ENCODE assay signal across 1 cellular context in the genomic region with DNA sequence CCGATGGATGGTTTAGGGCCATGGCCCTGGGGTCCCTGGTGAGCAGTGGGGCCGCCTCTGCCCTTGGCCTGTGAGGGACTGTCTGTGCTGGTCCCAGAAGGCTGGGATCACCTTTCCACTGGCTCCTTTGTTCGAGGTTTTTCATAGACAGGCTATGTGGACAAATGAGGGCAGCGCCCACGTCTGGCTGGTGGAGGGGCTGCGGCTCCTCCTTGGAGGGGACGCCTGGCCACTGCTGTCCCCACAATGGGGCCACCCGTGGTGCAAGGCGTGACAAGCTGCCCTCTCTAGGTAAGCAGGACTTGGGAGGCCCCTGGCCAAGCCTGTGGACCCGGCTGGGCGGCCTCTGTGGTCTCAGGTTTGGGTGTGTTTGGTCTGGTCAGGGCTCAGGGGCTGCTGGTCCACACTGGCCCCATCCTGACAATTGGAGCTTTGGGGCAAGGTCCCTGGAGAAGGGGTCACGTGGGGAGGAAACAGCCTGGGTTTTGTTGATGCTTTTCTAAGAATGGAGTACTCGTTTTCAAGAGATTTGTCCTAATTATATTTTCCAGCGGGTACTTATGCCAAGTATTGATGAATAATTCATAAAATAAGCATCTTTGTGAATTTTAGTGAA.
TF ChIP-seq lines count a peak whose summit lies in the region.

No MANE protein-coding gene starts in this region.

TF ChIP-seq in HepG2, 621 proteins besides CTCF, POLR2A, EP300 and RAD21 (continued from another document and continues in another):
- TF ChIP-seq HMG20A (CRISPR knock-in tag; IDR thresholded peaks at IDR 0.05; ENCODE audit: borderline replicate concordance) (no peak), SRSF1 (optimal IDR thresholded peaks at IDR 0.05; ENCODE audit: low read depth, low read length) (no peak), RFX1 (IDR thresholded peaks at IDR 0.05) (no peak), ZNF251 (CRISPR knock-in tag; IDR thresholded peaks at IDR 0.05) (no peak), ZNF83 (CRISPR knock-in tag; IDR thresholded peaks at IDR 0.05; ENCODE audit: borderline replicate concordance) (no peak), SIN3A (IDR thresholded peaks at IDR 0.05; ENCODE audit: borderline replicate concordance, low read depth, low read length) (0 out of 2 replicates have a peak, but pooled peaks have one; percentile 26), TMF1 (CRISPR knock-in tag; IDR thresholded peaks at IDR 0.05; ENCODE audit: low read depth) (no peak), ZNF678 (CRISPR knock-in tag; IDR thresholded peaks at IDR 0.05) (no peak), FIP1L1 (IDR thresholded peaks at IDR 0.05; ENCODE audit: borderline replicate concordance, insufficient read depth, low read depth, low read length) (no peak), ZEB1 (IDR thresholded peaks at IDR 0.05; ENCODE audit: insufficient replicate concordance, low read depth) (no peak), ZNF629 (CRISPR knock-in tag; conservative IDR thresholded peaks at IDR 0.05) (no peak), FOXA3 (CRISPR knock-in tag; IDR thresholded peaks at IDR 0.05) (peak; percentile 28; the same call in 1 of the 2 replicates), KAT8 (CRISPR knock-in tag; IDR thresholded peaks at IDR 0.05) (no peak), ZNF335 (CRISPR knock-in tag; IDR thresholded peaks at IDR 0.05) (no peak), ZBTB38 (CRISPR knock-in tag; IDR thresholded peaks at IDR 0.05) (no peak; the same call in 1 of the 2 replicates), ZNF235 (CRISPR knock-in tag; IDR thresholded peaks at IDR 0.05; ENCODE audit: borderline replicate concordance) (no peak), DNMT1 (CRISPR knock-in tag; IDR thresholded peaks at IDR 0.05) (no peak), SOX6 (IDR thresholded peaks at IDR 0.05) (no peak), SOX6 (CRISPR knock-in tag; IDR thresholded peaks at IDR 0.05) (no peak), PPARG (CRISPR knock-in tag; conservative IDR thresholded peaks at IDR 0.05) (0 out of 2 replicates have a peak, but pooled peaks have one; percentile 27), HOXA7 (CRISPR knock-in tag; IDR thresholded peaks at IDR 0.05) (no peak), KDM2A (CRISPR knock-in tag; IDR thresholded peaks at IDR 0.05; ENCODE audit: borderline replicate concordance, low read depth) (peak; percentile 37; the same call in 1 of the 2 replicates), KLF15 (CRISPR knock-in tag; IDR thresholded peaks at IDR 0.05; ENCODE audit: borderline replicate concordance) (no peak), KLF16 (CRISPR knock-in tag; IDR thresholded peaks at IDR 0.05) (no peak), ZNF775 (CRISPR knock-in tag; IDR thresholded peaks at IDR 0.05; ENCODE audit: borderline replicate concordance) (no peak), BCL6 (CRISPR knock-in tag; IDR thresholded peaks at IDR 0.05) (peak; percentile 67), GATAD2A (CRISPR knock-in tag; IDR thresholded peaks at IDR 0.05) (peak; percentile 35; the same call in 1 of the 2 replicates), ZNF672 (CRISPR knock-in tag; IDR thresholded peaks at IDR 0.05) (no peak)
- TF ChIP-seq, protein P1, sequence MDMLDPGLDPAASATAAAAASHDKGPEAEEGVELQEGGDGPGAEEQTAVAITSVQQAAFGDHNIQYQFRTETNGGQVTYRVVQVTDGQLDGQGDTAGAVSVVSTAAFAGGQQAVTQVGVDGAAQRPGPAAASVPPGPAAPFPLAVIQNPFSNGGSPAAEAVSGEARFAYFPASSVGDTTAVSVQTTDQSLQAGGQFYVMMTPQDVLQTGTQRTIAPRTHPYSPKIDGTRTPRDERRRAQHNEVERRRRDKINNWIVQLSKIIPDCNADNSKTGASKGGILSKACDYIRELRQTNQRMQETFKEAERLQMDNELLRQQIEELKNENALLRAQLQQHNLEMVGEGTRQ (IDR thresholded peaks at IDR 0.05; ENCODE audit: low read depth, low read length), result 0 out of 2 replicates have a peak, but pooled peaks have one; percentile 3
- TF ChIP-seq, protein P1 (CRISPR knock-in tag; IDR thresholded peaks at IDR 0.05; ENCODE audit: borderline replicate concordance), result no peak; the same call in 1 of the 2 replicates
- TF ChIP-seq, protein P2, sequence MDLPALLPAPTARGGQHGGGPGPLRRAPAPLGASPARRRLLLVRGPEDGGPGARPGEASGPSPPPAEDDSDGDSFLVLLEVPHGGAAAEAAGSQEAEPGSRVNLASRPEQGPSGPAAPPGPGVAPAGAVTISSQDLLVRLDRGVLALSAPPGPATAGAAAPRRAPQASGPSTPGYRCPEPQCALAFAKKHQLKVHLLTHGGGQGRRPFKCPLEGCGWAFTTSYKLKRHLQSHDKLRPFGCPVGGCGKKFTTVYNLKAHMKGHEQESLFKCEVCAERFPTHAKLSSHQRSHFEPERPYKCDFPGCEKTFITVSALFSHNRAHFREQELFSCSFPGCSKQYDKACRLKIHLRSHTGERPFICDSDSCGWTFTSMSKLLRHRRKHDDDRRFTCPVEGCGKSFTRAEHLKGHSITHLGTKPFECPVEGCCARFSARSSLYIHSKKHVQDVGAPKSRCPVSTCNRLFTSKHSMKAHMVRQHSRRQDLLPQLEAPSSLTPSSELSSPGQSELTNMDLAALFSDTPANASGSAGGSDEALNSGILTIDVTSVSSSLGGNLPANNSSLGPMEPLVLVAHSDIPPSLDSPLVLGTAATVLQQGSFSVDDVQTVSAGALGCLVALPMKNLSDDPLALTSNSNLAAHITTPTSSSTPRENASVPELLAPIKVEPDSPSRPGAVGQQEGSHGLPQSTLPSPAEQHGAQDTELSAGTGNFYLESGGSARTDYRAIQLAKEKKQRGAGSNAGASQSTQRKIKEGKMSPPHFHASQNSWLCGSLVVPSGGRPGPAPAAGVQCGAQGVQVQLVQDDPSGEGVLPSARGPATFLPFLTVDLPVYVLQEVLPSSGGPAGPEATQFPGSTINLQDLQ (CRISPR knock-in tag; IDR thresholded peaks at IDR 0.05), result no peak
- TF ChIP-seq, protein P3, sequence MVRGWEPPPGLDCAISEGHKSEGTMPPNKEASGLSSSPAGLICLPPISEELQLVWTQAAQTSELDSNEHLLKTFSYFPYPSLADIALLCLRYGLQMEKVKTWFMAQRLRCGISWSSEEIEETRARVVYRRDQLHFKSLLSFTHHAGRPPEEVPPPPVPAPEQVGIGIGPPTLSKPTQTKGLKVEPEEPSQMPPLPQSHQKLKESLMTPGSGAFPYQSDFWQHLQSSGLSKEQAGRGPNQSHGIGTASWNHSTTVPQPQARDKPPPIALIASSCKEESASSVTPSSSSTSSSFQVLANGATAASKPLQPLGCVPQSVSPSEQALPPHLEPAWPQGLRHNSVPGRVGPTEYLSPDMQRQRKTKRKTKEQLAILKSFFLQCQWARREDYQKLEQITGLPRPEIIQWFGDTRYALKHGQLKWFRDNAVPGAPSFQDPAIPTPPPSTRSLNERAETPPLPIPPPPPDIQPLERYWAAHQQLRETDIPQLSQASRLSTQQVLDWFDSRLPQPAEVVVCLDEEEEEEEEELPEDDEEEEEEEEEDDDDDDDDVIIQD (CRISPR knock-in tag; IDR thresholded peaks at IDR 0.05; ENCODE audit: low read depth), result no peak
- TF ChIP-seq, protein P4, sequence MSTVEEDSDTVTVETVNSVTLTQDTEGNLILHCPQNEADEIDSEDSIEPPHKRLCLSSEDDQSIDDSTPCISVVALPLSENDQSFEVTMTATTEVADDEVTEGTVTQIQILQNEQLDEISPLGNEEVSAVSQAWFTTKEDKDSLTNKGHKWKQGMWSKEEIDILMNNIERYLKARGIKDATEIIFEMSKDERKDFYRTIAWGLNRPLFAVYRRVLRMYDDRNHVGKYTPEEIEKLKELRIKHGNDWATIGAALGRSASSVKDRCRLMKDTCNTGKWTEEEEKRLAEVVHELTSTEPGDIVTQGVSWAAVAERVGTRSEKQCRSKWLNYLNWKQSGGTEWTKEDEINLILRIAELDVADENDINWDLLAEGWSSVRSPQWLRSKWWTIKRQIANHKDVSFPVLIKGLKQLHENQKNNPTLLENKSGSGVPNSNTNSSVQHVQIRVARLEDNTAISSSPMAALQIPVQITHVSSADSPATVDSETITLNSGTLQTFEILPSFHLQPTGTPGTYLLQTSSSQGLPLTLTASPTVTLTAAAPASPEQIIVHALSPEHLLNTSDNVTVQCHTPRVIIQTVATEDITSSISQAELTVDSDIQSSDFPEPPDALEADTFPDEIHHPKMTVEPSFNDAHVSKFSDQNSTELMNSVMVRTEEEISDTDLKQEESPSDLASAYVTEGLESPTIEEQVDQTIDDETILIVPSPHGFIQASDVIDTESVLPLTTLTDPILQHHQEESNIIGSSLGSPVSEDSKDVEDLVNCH (CRISPR knock-in tag; IDR thresholded peaks at IDR 0.05), result no peak
- TF ChIP-seq, protein P5, sequence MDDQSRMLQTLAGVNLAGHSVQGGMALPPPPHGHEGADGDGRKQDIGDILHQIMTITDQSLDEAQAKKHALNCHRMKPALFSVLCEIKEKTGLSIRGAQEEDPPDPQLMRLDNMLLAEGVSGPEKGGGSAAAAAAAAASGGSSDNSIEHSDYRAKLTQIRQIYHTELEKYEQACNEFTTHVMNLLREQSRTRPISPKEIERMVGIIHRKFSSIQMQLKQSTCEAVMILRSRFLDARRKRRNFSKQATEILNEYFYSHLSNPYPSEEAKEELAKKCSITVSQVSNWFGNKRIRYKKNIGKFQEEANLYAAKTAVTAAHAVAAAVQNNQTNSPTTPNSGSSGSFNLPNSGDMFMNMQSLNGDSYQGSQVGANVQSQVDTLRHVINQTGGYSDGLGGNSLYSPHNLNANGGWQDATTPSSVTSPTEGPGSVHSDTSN (CRISPR knock-in tag; IDR thresholded peaks at IDR 0.05; ENCODE audit: borderline replicate concordance), result no peak
- TF ChIP-seq, protein P6, sequence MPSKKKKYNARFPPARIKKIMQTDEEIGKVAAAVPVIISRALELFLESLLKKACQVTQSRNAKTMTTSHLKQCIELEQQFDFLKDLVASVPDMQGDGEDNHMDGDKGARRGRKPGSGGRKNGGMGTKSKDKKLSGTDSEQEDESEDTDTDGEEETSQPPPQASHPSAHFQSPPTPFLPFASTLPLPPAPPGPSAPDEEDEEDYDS (CRISPR knock-in tag; IDR thresholded peaks at IDR 0.05), result peak; percentile 29; the same call in 1 of the 2 replicates
- TF ChIP-seq, protein P7, sequence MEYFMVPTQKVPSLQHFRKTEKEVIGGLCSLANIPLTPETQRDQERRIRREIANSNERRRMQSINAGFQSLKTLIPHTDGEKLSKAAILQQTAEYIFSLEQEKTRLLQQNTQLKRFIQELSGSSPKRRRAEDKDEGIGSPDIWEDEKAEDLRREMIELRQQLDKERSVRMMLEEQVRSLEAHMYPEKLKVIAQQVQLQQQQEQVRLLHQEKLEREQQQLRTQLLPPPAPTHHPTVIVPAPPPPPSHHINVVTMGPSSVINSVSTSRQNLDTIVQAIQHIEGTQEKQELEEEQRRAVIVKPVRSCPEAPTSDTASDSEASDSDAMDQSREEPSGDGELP (IDR thresholded peaks at IDR 0.05; ENCODE audit: borderline replicate concordance, low read depth), result no peak
- TF ChIP-seq, protein P8, sequence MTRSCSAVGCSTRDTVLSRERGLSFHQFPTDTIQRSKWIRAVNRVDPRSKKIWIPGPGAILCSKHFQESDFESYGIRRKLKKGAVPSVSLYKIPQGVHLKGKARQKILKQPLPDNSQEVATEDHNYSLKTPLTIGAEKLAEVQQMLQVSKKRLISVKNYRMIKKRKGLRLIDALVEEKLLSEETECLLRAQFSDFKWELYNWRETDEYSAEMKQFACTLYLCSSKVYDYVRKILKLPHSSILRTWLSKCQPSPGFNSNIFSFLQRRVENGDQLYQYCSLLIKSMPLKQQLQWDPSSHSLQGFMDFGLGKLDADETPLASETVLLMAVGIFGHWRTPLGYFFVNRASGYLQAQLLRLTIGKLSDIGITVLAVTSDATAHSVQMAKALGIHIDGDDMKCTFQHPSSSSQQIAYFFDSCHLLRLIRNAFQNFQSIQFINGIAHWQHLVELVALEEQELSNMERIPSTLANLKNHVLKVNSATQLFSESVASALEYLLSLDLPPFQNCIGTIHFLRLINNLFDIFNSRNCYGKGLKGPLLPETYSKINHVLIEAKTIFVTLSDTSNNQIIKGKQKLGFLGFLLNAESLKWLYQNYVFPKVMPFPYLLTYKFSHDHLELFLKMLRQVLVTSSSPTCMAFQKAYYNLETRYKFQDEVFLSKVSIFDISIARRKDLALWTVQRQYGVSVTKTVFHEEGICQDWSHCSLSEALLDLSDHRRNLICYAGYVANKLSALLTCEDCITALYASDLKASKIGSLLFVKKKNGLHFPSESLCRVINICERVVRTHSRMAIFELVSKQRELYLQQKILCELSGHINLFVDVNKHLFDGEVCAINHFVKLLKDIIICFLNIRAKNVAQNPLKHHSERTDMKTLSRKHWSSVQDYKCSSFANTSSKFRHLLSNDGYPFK (CRISPR knock-in tag; IDR thresholded peaks at IDR 0.05; ENCODE audit: borderline replicate concordance), result 0 out of 2 replicates have a peak, but pooled peaks have one; percentile 3
- TF ChIP-seq, protein P9, sequence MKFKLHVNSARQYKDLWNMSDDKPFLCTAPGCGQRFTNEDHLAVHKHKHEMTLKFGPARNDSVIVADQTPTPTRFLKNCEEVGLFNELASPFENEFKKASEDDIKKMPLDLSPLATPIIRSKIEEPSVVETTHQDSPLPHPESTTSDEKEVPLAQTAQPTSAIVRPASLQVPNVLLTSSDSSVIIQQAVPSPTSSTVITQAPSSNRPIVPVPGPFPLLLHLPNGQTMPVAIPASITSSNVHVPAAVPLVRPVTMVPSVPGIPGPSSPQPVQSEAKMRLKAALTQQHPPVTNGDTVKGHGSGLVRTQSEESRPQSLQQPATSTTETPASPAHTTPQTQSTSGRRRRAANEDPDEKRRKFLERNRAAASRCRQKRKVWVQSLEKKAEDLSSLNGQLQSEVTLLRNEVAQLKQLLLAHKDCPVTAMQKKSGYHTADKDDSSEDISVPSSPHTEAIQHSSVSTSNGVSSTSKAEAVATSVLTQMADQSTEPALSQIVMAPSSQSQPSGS (CRISPR knock-in tag; IDR thresholded peaks at IDR 0.05), result peak; percentile 12; the same call in 1 of the 2 replicates
- TF ChIP-seq, protein P10, sequence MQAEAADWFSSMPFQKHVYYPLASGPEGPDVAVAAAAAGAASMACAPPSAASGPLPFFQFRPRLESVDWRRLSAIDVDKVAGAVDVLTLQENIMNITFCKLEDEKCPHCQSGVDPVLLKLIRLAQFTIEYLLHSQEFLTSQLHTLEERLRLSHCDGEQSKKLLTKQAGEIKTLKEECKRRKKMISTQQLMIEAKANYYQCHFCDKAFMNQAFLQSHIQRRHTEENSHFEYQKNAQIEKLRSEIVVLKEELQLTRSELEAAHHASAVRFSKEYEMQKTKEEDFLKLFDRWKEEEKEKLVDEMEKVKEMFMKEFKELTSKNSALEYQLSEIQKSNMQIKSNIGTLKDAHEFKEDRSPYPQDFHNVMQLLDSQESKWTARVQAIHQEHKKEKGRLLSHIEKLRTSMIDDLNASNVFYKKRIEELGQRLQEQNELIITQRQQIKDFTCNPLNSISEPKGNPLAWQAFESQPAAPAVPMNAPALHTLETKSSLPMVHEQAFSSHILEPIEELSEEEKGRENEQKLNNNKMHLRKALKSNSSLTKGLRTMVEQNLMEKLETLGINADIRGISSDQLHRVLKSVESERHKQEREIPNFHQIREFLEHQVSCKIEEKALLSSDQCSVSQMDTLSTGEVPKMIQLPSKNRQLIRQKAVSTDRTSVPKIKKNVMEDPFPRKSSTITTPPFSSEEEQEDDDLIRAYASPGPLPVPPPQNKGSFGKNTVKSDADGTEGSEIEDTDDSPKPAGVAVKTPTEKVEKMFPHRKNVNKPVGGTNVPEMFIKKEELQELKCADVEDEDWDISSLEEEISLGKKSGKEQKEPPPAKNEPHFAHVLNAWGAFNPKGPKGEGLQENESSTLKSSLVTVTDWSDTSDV (CRISPR knock-in tag; IDR thresholded peaks at IDR 0.05), result 0 out of 2 replicates have a peak, but pooled peaks have one; percentile 43
